ENCODE assay signal across 23 cellular contexts in the genomic region with DNA sequence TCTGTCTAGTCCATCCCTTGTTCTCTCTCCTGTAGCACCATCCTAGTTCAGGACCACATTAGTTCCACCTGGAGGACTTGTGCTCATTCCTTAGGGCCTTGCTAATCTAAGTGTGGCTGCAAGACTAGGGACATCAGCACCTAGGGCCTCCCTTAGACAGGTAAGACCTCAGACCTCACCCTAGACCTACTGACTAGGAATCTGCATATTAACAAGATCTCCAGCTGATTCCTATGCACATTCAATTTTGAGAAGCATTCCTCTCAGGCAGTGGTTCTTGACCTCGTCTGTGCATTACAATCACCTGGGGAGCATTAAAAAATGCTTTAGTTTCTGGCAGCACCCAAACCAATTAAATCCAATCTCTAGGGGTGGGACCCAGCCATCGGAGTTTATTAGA.
"Had no signal": no experiment of that assay in that cellular context is flagged by ENCODE, and none has a peak within 500 bp of the region (broad histone marks: within the 10 kb centered on the region; RNA-seq: fewer than 3 reads in every experiment).

No MANE protein-coding gene starts in this region.

- DNase-seq: IMR-90, Karpas-422, KG1, MG63, NCI-H1105, NCI-H1417, NCI-H1436 treated with DMSO at 0.1 percent for 48 hours, NCI-H1694, NCI-H187 treated with DMSO at 0.1 percent for 48 hours, NCI-H2029 treated with DMSO at 0.1 percent for 48 hours, NCI-H2171 treated with DMSO at 0.1 percent for 48 hours, NCI-H446, NCI-H510A, NCI-H524 treated with DMSO at 0.1 percent for 48 hours, NCI-H69, NCI-H774, RPMI8226, SHP77, SK-N-SH, SW 1271, T-cell had no signal

- ATAC-seq: HepG2, T-cell had no signal

- H3K9me2 ChIP-seq: SK-N-SH had no signal

- H3K4me3 ChIP-seq: MG63 had no signal

- H3K27ac ChIP-seq: HL-60 had no signal

- H3K36me3 ChIP-seq: MG63 had no signal

- H3K4me3 Mint-ChIP-seq: T-cell had no signal

- H3K9me3 Mint-ChIP-seq: T-cell had no signal

- H3K27ac Mint-ChIP-seq: T-cell had no signal

- H3K4me1 Mint-ChIP-seq: T-cell had no signal

- H3K9ac ChIP-seq: SK-N-SH had no signal

- H3K9me3 ChIP-seq: MG63, SK-N-SH had no signal

- H3K4me2 ChIP-seq: SK-N-SH had no signal

- H3K36me3 Mint-ChIP-seq: T-cell had no signal
